Comparison of ENCODE assay signal across 8 cellular contexts in genomic region chr3:30681276-30682211, GRCh38.
A peak's percentile ranks its signal among the peaks of the same experiment; 100 is the strongest.
DNase-seq lines count a peak whose midpoint lies in the region; ATAC-seq and TF ChIP-seq lines count a peak whose summit lies in the region.

No MANE protein-coding gene starts in this region.

- H3K79me1 ChIP-seq in mesendoderm (ENCODE audit: low read length): no peaks in the 10 kb centered on the region

- no peaks in the 10 kb centered on the region for H3K79me2 ChIP-seq in mesendoderm (ENCODE audit: control insufficient read depth, insufficient read depth, low read length)

- H3K9me3 Mint-ChIP-seq in activated T-cell treated with anti-CD3 and anti-CD28 coated beads, Interleukin-2, amount 50 U/mL, for 72 hours: peaks cover 0 to 2% of the 10 kb centered on the region in 2 donors

- H3K27ac ChIP-seq in cingulate gyrus (ENCODE audit: low read depth, low read length): peak overlapping the region; percentile 76
- no peak overlapping the region for H3K27ac ChIP-seq in mesendoderm (ENCODE audit: low read depth, low read length)
- H3K27ac ChIP-seq in upper lobe of right lung: peak overlapping the region; percentile 76

- H3K4ac ChIP-seq in mesendoderm (ENCODE audit: low read depth, low read length): no peak overlapping the region

- no peak overlapping the region for H4K5ac ChIP-seq in mesendoderm (ENCODE audit: low read length)

- H4K8ac ChIP-seq in mesendoderm (ENCODE audit: low read depth, low read length): no peak overlapping the region

- peak overlapping the region; percentile 67 to 75 for H3K4me3 Mint-ChIP-seq in activated T-cell treated with anti-CD3 and anti-CD28 coated beads, Interleukin-2, amount 50 U/mL, for 72 hours

- intact Hi-C loops in upper lobe of right lung (cut with DNase I): no loop called here

- no peaks in the 10 kb centered on the region for H3K27me3 Mint-ChIP-seq in activated T-cell treated with anti-CD3 and anti-CD28 coated beads, Interleukin-2, amount 50 U/mL, for 72 hours (ENCODE audit: low read depth)

- no CpG with 5 or more reads among the region's 16 CpGs for WGBS in mesendoderm (ENCODE audit: extremely low coverage, insufficient coverage, low lambda C conversion rate)

- TF ChIP-seq CTCF in upper lobe of right lung (IDR thresholded peaks at IDR 0.05): no peak

- H3K4me3 ChIP-seq in mesendoderm (ENCODE audit: low read length) (no peak overlapping the region), upper lobe of right lung (no peak overlapping the region)

- no peak overlapping the region for H2BK5ac ChIP-seq in mesendoderm (ENCODE audit: low read length)

- H3K56ac ChIP-seq in mesendoderm (ENCODE audit: low read length): no peak overlapping the region

- H3K4me2 ChIP-seq in mesendoderm (ENCODE audit: low read length): no peak overlapping the region

- H3K18ac ChIP-seq in mesendoderm (ENCODE audit: low read length): peak overlapping the region; percentile 13

- ATAC-seq in activated T-cell treated with anti-CD3 and anti-CD28 coated beads, Interleukin-2, amount 50 U/mL, for 72 hours (replicated peaks in 1 of 2): peak; percentile 21 to 26
- peak; percentile 70 for ATAC-seq in upper lobe of right lung
- ATAC-seq in HG03045 (IDR thresholded peaks at IDR 0.05; ENCODE audit: unreplicated experiment): no peak
- ATAC-seq in HG03354 (IDR thresholded peaks at IDR 0.05; ENCODE audit: poor library complexity, severe bottlenecking, unreplicated experiment): no peak

- peaks cover 97% of the 10 kb centered on the region for H3K4me1 Mint-ChIP-seq in activated T-cell treated with anti-CD3 and anti-CD28 coated beads, Interleukin-2, amount 50 U/mL, for 72 hours (ENCODE audit: low read depth)

- no peak for DNase-seq in activated T-cell treated with anti-CD3 and anti-CD28 coated beads, Interleukin-2, amount 50 U/mL, for 72 hours
- DNase-seq in activated T-cell treated with anti-CD3 and anti-CD28 coated beads, Interleukin-2, amount 50 U/mL, for 1 hour: no peak
- DNase-seq in mesendoderm (no peak), upper lobe of right lung (no peak), NCI-H1092 treated with DMSO at 0.1 percent for 48 hours (lab: John Stamatoyannopoulos, UW) (no peak)

- H3K4me1 ChIP-seq in mesendoderm (ENCODE audit: control insufficient read depth, low read depth, low read length) (peaks cover 6% of the 10 kb centered on the region), upper lobe of right lung (peaks cover 73% of the 10 kb centered on the region)

- no peak overlapping the region for H2BK120ac ChIP-seq in mesendoderm (ENCODE audit: low read depth, low read length)

- peaks cover 17 to 36% of the 10 kb centered on the region in 2 donors for H3K36me3 Mint-ChIP-seq in activated T-cell treated with anti-CD3 and anti-CD28 coated beads, Interleukin-2, amount 50 U/mL, for 72 hours (ENCODE audit: insufficient read depth in 2 of 2)

- no peaks in the 10 kb centered on the region for H3K9me3 ChIP-seq in upper lobe of right lung

- H3K36me3 ChIP-seq in mesendoderm (ENCODE audit: control insufficient read depth, insufficient read depth, low read length): no peaks in the 10 kb centered on the region
- H3K36me3 ChIP-seq in upper lobe of right lung: peaks cover 59% of the 10 kb centered on the region

- H2AK5ac ChIP-seq in mesendoderm (ENCODE audit: low read length): no peak overlapping the region

- no peak overlapping the region for H3K23ac ChIP-seq in mesendoderm (ENCODE audit: low read length)

- H2BK15ac ChIP-seq in mesendoderm (replicated peaks; ENCODE audit: low read depth): no peak overlapping the region

- H3K27ac Mint-ChIP-seq in activated T-cell treated with anti-CD3 and anti-CD28 coated beads, Interleukin-2, amount 50 U/mL, for 72 hours: peak overlapping the region; percentile 86

- no peaks in the 10 kb centered on the region for H3K27me3 ChIP-seq in mesendoderm (ENCODE audit: insufficient read depth, low read length, poor library complexity)
- no peaks in the 10 kb centered on the region for H3K27me3 ChIP-seq in upper lobe of right lung

- H3K9ac ChIP-seq in mesendoderm (ENCODE audit: low read length): no peak overlapping the region

Comparison
In these comparisons a context has a peak if more than half of its experiments do, and no peak if none do; other contexts are left out.
1. ATAC-seq: peak in activated T-cell treated with anti-CD3 and anti-CD28 coated beads, Interleukin-2, amount 50 U/mL, for 72 hours (2 of 2) and upper lobe of right lung (single experiment); none in HG03045 (single experiment) and HG03354 (single experiment).